9 cellular contexts compared by ENCODE assay signal in the genomic region with DNA sequence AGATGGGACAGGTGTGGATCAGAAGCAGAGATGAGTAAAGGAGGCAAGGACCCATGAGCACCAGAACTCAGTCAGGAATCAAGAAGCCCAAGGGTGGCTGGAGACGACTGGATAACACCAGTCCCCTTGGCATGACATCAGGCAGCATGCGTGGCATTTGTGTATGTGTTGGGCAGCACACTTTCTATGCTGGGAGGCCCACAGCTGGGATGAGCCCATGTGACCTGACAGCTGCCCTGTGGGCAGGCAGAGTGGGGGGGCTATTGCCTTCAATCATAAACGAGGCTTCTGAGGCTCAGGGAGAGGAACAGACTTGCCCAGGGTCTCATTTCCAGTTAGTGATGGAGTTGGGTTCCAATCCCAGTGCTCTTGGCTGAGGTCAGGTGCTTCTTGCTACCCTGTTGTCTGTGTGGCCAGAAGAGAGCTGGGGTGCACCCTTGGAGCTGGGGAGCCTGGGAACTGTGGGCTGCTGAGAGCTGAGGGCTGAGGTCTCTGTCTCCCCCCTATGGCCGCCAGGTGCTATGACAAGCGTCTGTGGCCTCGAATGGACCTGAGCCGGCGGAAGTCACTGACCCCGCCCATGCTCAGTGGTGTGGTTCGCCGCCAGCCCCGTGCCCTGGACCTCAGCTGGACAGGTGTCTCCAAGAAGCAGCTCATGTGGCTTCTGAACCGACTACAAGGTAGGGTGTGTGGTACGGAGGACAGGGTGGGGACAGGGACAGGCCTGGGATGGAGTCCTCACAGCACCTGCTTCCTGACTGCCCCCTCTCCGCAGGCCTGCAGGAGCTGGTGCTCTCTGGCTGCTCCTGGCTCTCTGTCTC. TPM values are rescaled to one million over a fixed set of nuclear protein-coding genes. Genes with fewer than 3 reads are reported as not detected.
A peak's percentile ranks its signal among the peaks of the same experiment; 100 is the strongest.
DNase-seq lines count a peak whose midpoint lies in the region; ATAC-seq and TF ChIP-seq lines count a peak whose summit lies in the region.
"Had no signal": no experiment of that assay in that cellular context is flagged by ENCODE, and none has a peak within 500 bp of the region (broad histone marks: within the 10 kb centered on the region; RNA-seq: fewer than 3 reads in every experiment).

No MANE protein-coding gene starts in this region.

- H3F3A ChIP-seq in PC-3 (ENCODE audit: low read length, unreplicated experiment) = no peaks in the 10 kb centered on the region

- DNase-seq in Caki2 (ENCODE audit: low read depth) (peak; percentile 85), PC-3 (peak; percentile 65), foreskin fibroblast (peak in 1 of 2 donors; percentile 85), omental fat pad (ENCODE audit: low spot score) (peak; percentile 39), GOT3 (lab: John Stamatoyannopoulos, UW) (no peak)

- no peaks in the 10 kb centered on the region for H3K9me2 ChIP-seq in PC-3 (replicated peaks; ENCODE audit: low read length)

- H3K27ac Mint-ChIP-seq in activated T-helper 17 cell treated with anti-CD3 and anti-CD28 coated beads, Interleukin-2, amount 50 U/mL, for 72 hours = peak overlapping the region; percentile 58

- CTCF ChIA-PET in PC-3 (lab: Charles Lee) = interaction anchor here (0.6 to 1.3 kb wide), 6 partner anchors 13 to 927 kb away, joined by 3 to 7 read pairs (median 3); partner anchors contain the start of gene HSD3B7

- no peaks in the 10 kb centered on the region for H3K79me2 ChIP-seq in PC-3 (ENCODE audit: low read length)

- no peaks in the 10 kb centered on the region for H3K27me3 ChIP-seq in PC-3 (ENCODE audit: low read length)

- ATAC-seq in GM19438 (IDR thresholded peaks at IDR 0.05; ENCODE audit: low read depth, unreplicated experiment) (peak; percentile 72), HG03571 (IDR thresholded peaks at IDR 0.05; ENCODE audit: unreplicated experiment) (peak; percentile 55), PC-3 (peak; percentile 85), omental fat pad (ENCODE audit: low FRiP score) (peak; percentile 87)
- ATAC-seq in activated T-helper 17 cell treated with anti-CD3 and anti-CD28 coated beads, Interleukin-2, amount 50 U/mL, for 72 hours (replicated peaks) = peak; percentile 97

- H3K36me3 Mint-ChIP-seq in activated T-helper 17 cell treated with anti-CD3 and anti-CD28 coated beads, Interleukin-2, amount 50 U/mL, for 72 hours (ENCODE audit: low read depth) = peaks cover 77% of the 10 kb centered on the region

- intact Hi-C loops in PC-3 (cut with micrococcal nuclease) = no loop called here

- in situ Hi-C loops in Caki2 (cut with HindIII; ENCODE audit: low pct_unique_long_range_greater_than_20kb, low sequenced_read_pairs) = loop anchor here (25.0 kb wide), 1 partner anchor 180 kb away; the partner anchor contains the start of genes CFAP119 and RNF40

- no peaks in the 10 kb centered on the region for H3K27me3 Mint-ChIP-seq in activated T-helper 17 cell treated with anti-CD3 and anti-CD28 coated beads, Interleukin-2, amount 50 U/mL, for 72 hours
- H3K27me3 Mint-ChIP-seq: activated naive CD4-positive, alpha-beta T cell treated with anti-CD3 and anti-CD28 coated beads, Interleukin-2, amount 50 U/mL, for 24 hours had no signal

- 0 out of 2 replicates have a peak overlapping the region, but pooled peaks have one; percentile 16 for H3K27ac ChIP-seq in PC-3 (ENCODE audit: low read length)

- H3K4me1 ChIP-seq in PC-3 (ENCODE audit: insufficient read depth, low read length) = peaks cover 8% of the 10 kb centered on the region; the same call in 1 of the 2 replicates

- peaks cover 12% of the 10 kb centered on the region for H3K4me1 Mint-ChIP-seq in activated T-helper 17 cell treated with anti-CD3 and anti-CD28 coated beads, Interleukin-2, amount 50 U/mL, for 72 hours

- no peaks in the 10 kb centered on the region for H3K9me3 Mint-ChIP-seq in activated T-helper 17 cell treated with anti-CD3 and anti-CD28 coated beads, Interleukin-2, amount 50 U/mL, for 72 hours
- H3K9me3 Mint-ChIP-seq: activated naive CD4-positive, alpha-beta T cell treated with anti-CD3 and anti-CD28 coated beads, Interleukin-2, amount 50 U/mL, for 24 hours had no signal

- H3K36me3 ChIP-seq in PC-3 (ENCODE audit: low read depth, low read length) = peaks cover 3% of the 10 kb centered on the region; the same call in 1 of the 2 replicates

- peak overlapping the region; percentile 48; the same call in 1 of the 2 replicates for H3K4me2 ChIP-seq in PC-3 (ENCODE audit: low read length)

- H3K9ac ChIP-seq in PC-3 (ENCODE audit: low read length) = no peak overlapping the region

- H3K4me3 Mint-ChIP-seq in activated T-helper 17 cell treated with anti-CD3 and anti-CD28 coated beads, Interleukin-2, amount 50 U/mL, for 72 hours = peak overlapping the region; percentile 39
- H3K4me3 Mint-ChIP-seq: activated naive CD4-positive, alpha-beta T cell treated with anti-CD3 and anti-CD28 coated beads, Interleukin-2, amount 50 U/mL, for 24 hours had no signal

- BruUV-seq in PC-3 (replicated peaks; lab: Mats Ljungman, UMichigan) = no TSS peak

- H3K4me3 ChIP-seq in PC-3 (ENCODE audit: low read length) (no peak overlapping the region), foreskin fibroblast (ENCODE audit: low read depth in 1 of 2, low read length in 2 of 2) (no peak overlapping the region)

- H2AFZ ChIP-seq in PC-3 (ENCODE audit: low read length) = no peak overlapping the region

- TF ChIP-seq CTCF in PC-3 (conservative IDR thresholded peaks at IDR 0.05; ENCODE audit: low read depth, low read length) = peak; percentile 78
- TF ChIP-seq CTCF in foreskin fibroblast (IDR thresholded peaks at IDR 0.05; ENCODE audit: low read depth, low read length) = peak; percentile 90
- peak in 2 of 3 donors; percentile 18 to 35 for TF ChIP-seq CTCF in omental fat pad (IDR thresholded peaks at IDR 0.05)

- no peaks in the 10 kb centered on the region for H3K9me3 ChIP-seq in PC-3 (ENCODE audit: low read length)

- H4K20me1 ChIP-seq in PC-3 (ENCODE audit: low read length) = no peaks in the 10 kb centered on the region

- POLR2A ChIA-PET in PC-3 (lab: Charles Lee; ENCODE audit: unreplicated experiment) = no interaction called here

RNA-seq across cellular contexts. Expression of gene ORAI3, which starts 7.1 kb away (rescaled TPM):
- total RNA-seq in Caki2 (2014; rRNA removed; shearing (Covaris generic); ENCODE audit: low replicate concordance) = 82.7 and 96.5 TPM in 2 replicates
- 3.6 and 5.7 TPM in 2 replicates for total RNA-seq in PC-3 (2014; rRNA removed)
- 10 to 100 TPM; 12.4 to 25.8 TPM for total RNA-seq in activated T-helper 17 cell treated with anti-CD3 and anti-CD28 coated beads, Interleukin-2, amount 50 U/mL, for 72 hours
- 10 to 100 TPM; 15.5 to 42.6 (median 33.9) TPM for total RNA-seq in omental fat pad

RNA-seq across cellular contexts. Expression of gene SETD1A, which starts 15.7 kb away (rescaled TPM):
- 0.81 and 1.2 TPM in 2 replicates for total RNA-seq in Caki2 (2014; rRNA removed; shearing (Covaris generic); ENCODE audit: low replicate concordance)
- total RNA-seq in PC-3 (2014; rRNA removed) = 7.9 and 8.6 TPM in 2 replicates
- total RNA-seq in activated T-helper 17 cell treated with anti-CD3 and anti-CD28 coated beads, Interleukin-2, amount 50 U/mL, for 72 hours = 10 to 100 TPM; 27.5 to 33.7 TPM
- 10 to 100 TPM in 2 of 4 donors, 1 to 10 TPM in 2; 5.3 to 13.6 (median 9.2) TPM for total RNA-seq in omental fat pad

RNA-seq across cellular contexts. Expression of gene FBXL19, which starts 18.4 kb away (rescaled TPM):
- total RNA-seq in Caki2 (2014; rRNA removed; shearing (Covaris generic); ENCODE audit: low replicate concordance) = 51.9 and 58.5 TPM in 2 replicates
- total RNA-seq in PC-3 (2014; rRNA removed) = 36.2 and 48.5 TPM in 2 replicates
- 10 to 100 TPM; 32.2 to 40.7 TPM for total RNA-seq in activated T-helper 17 cell treated with anti-CD3 and anti-CD28 coated beads, Interleukin-2, amount 50 U/mL, for 72 hours
- total RNA-seq in omental fat pad = 1 to 10 TPM; 4.7 to 9.1 (median 6.9) TPM

RNA-seq across cellular contexts. Expression of gene HSD3B7, which starts 43.2 kb away (rescaled TPM):
- total RNA-seq in Caki2 (2014; rRNA removed; shearing (Covaris generic); ENCODE audit: low replicate concordance) = 73.0 and 95.3 TPM in 2 replicates
- 12.0 and 16.3 TPM in 2 replicates for total RNA-seq in PC-3 (2014; rRNA removed)
- total RNA-seq in activated T-helper 17 cell treated with anti-CD3 and anti-CD28 coated beads, Interleukin-2, amount 50 U/mL, for 72 hours = 1 to 10 TPM; 8.8 TPM
- 10 to 100 TPM; 23.2 to 45.3 (median 33.0) TPM for total RNA-seq in omental fat pad

RNA-seq across cellular contexts. Expression of gene CTF1, which starts 45.4 kb away (rescaled TPM):
- 0.84 and 2.9 TPM in 2 replicates for total RNA-seq in Caki2 (2014; rRNA removed; shearing (Covaris generic); ENCODE audit: low replicate concordance)
- 0.29 and 0.98 TPM in 2 replicates for total RNA-seq in PC-3 (2014; rRNA removed)
- under 1 TPM; 0.15 to 0.26 TPM for total RNA-seq in activated T-helper 17 cell treated with anti-CD3 and anti-CD28 coated beads, Interleukin-2, amount 50 U/mL, for 72 hours
- 1 to 10 TPM; 1.7 to 3.5 (median 2.3) TPM for total RNA-seq in omental fat pad

Comparison
In these comparisons a context has a peak if more than half of its experiments do, and no peak if none do; other contexts are left out.
1. CTCF ChIP-seq: peak in every context shown above with its lines; median percentile 90 in foreskin fibroblast; 78 in PC-3; 26 in omental fat pad.